Comparison of ENCODE assay signal across 1 cellular context in the genomic region with DNA sequence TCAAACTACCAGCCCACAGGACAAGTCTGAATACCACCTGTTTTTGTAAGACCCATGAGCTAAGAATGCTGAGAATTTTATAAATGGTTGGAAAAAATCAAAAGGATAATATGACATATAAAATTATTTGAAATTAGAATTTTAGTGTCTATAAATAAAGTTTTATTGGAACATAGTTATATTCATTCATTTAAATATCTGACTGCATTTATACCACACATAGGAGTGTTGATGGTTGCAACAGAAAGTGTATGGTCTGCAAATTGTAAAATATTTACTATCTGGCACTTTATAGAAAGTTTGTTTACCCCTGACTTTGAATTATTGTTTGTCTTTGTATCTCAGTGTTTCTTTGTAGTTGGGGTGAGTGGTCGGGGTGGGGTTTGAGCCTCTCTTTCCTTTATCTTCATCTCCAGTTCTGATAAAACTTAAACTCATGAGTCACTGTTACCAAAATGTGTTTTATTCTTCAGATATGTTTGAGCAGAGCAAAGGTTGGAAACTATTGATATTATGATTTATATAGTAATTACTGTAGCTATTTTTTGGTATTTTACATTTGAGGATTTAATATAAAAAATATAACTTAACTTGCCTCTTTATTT.
TF ChIP-seq lines count a peak whose summit lies in the region.

No MANE protein-coding gene starts in this region.

TF ChIP-seq in GM23338, 12 proteins besides CTCF, POLR2A, EP300 and RAD21 (continued from another document):
- no peak for TF ChIP-seq ZNF331 (CRISPR knock-in tag; IDR thresholded peaks at IDR 0.05; ENCODE audit: low read depth)
